In the genomic region with DNA sequence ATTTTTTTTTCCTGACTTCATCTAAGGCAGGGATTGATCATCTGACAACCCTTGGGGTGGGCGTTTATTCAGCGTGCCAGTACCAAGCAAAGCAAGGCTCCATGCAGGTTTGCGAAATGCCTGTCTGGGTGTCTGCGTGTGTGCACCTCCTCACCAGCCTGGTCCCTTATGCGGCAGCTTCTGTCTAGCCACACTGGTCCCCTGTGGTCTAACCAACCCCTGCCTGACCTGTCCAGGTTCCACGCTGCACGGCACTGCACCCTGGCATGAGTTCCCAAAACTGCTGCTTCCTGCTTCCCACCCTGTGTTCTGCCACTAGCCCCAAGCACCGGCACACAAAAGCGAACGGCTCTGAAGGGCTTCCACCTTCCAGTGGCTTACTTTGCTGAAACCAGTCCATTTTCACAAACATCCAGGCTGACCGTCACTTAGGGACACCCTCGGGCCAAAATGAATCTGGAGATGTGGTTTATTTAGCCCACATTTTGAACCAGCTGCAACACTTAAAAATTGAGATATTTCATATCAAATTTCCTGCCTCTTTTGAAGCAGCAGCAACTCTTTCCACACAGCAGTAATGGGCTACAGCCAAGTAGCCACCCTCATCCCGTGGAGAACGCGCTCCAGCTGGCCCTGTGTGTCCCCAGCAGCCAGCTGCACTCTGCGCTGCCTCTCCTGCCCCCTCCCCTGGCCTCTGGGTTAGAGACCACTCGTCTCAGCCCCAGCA, we compare ENCODE assay signal across 11 cellular contexts. TPM values are rescaled to one million over a fixed set of nuclear protein-coding genes. Genes with fewer than 3 reads are reported as not detected.
DNase-seq lines count a peak whose midpoint lies in the region; ATAC-seq, FAIRE-seq and TF ChIP-seq lines count a peak whose summit lies in the region.
"Had no signal": no experiment of that assay in that cellular context is flagged by ENCODE, and none has a peak within 500 bp of the region (broad histone marks: within the 10 kb centered on the region; RNA-seq: fewer than 3 reads in every experiment).

No MANE protein-coding gene starts in this region.

- H3K27ac Mint-ChIP-seq in nephron progenitor cell: peak overlapping the region; percentile 75
- H3K27ac Mint-ChIP-seq: activated CD4-positive, alpha-beta T cell treated with anti-CD3 and anti-CD28 coated beads, Interleukin-2, amount 10 ng/mL, durations not matched to agents 7 days and 5 days; activated naive CD8-positive, alpha-beta T cell treated with anti-CD3 and anti-CD28 coated beads, Interleukin-2, amount 10 ng/mL, durations not matched to agents 7 days and 5 days had no signal

- H3K27me3 ChIP-seq in esophagus (ENCODE audit: control insufficient read depth in 1 of 2, insufficient read depth in 2 of 2, low read length in 2 of 2): no peaks in the 10 kb centered on the region
- H3K27me3 ChIP-seq: pancreas had no signal

- no peak for TF ChIP-seq CTCF in nephron progenitor cell (IDR thresholded peaks at IDR 0.05)

- no peaks in the 10 kb centered on the region for H3K27me3 Mint-ChIP-seq in nephron progenitor cell (ENCODE audit: low read depth, poor library complexity)
- H3K27me3 Mint-ChIP-seq: activated CD4-positive, alpha-beta T cell treated with anti-CD3 and anti-CD28 coated beads, Interleukin-2, amount 10 ng/mL, durations not matched to agents 7 days and 5 days; activated naive CD8-positive, alpha-beta T cell treated with anti-CD3 and anti-CD28 coated beads, Interleukin-2, amount 10 ng/mL, durations not matched to agents 7 days and 5 days had no signal

- H3K36me3 ChIP-seq in esophagus (ENCODE audit: control insufficient read depth in 2 of 2, insufficient read depth in 2 of 2, low read length in 1 of 2): no peaks in the 10 kb centered on the region
- H3K36me3 ChIP-seq: pancreas had no signal

- peaks cover 3% of the 10 kb centered on the region for H3K9me3 Mint-ChIP-seq in nephron progenitor cell
- H3K9me3 Mint-ChIP-seq: activated CD4-positive, alpha-beta T cell treated with anti-CD3 and anti-CD28 coated beads, Interleukin-2, amount 10 ng/mL, durations not matched to agents 7 days and 5 days; activated naive CD8-positive, alpha-beta T cell treated with anti-CD3 and anti-CD28 coated beads, Interleukin-2, amount 10 ng/mL, durations not matched to agents 7 days and 5 days had no signal

- no peak overlapping the region for H3K4me3 ChIP-seq in esophagus (ENCODE audit: low read depth in 1 of 2, low read length in 2 of 2)
- H3K4me3 ChIP-seq: pancreas had no signal

- no peak for FAIRE-seq in GM19239 (lab: Jason Lieb, UNC)
- FAIRE-seq: pancreas had no signal

- no peak overlapping the region for H3K4me3 Mint-ChIP-seq in nephron progenitor cell
- H3K4me3 Mint-ChIP-seq: activated CD4-positive, alpha-beta T cell treated with anti-CD3 and anti-CD28 coated beads, Interleukin-2, amount 10 ng/mL, durations not matched to agents 7 days and 5 days; activated naive CD8-positive, alpha-beta T cell treated with anti-CD3 and anti-CD28 coated beads, Interleukin-2, amount 10 ng/mL, durations not matched to agents 7 days and 5 days had no signal

- WGBS in esophagus, 2 donors: 79 to 88% methylated on average over 17 of the region's 17 CpGs

- H3K36me3 Mint-ChIP-seq in nephron progenitor cell (ENCODE audit: low read depth): peaks cover 9% of the 10 kb centered on the region

- DNase-seq in Daoy (ENCODE audit: low read depth): peak; percentile 88
- DNase-seq in NCI-H2029 treated with DMSO at 0.1 percent for 48 hours (lab: John Stamatoyannopoulos, UW): peak; percentile 29
- no peak for DNase-seq in nephron progenitor cell
- DNase-seq in activated CD4-positive, CD25-positive, alpha-beta regulatory T cell (lab: John Stamatoyannopoulos, UW): no peak
- DNase-seq in GM19239 (ENCODE audit: insufficient read length, low spot score): no peak
- DNase-seq: activated CD4-positive, alpha-beta T cell treated with anti-CD3 and anti-CD28 coated beads, Interleukin-2, amount 10 ng/mL, durations not matched to agents 7 days and 5 days; activated naive CD8-positive, alpha-beta T cell treated with anti-CD3 and anti-CD28 coated beads, Interleukin-2, amount 10 ng/mL, durations not matched to agents 7 days and 5 days; DND-41; pancreas had no signal

- ATAC-seq in HG03159 (IDR thresholded peaks at IDR 0.05; ENCODE audit: unreplicated experiment): no peak

- peaks cover 52% of the 10 kb centered on the region for H3K4me1 Mint-ChIP-seq in nephron progenitor cell
- H3K4me1 Mint-ChIP-seq: activated naive CD8-positive, alpha-beta T cell treated with anti-CD3 and anti-CD28 coated beads, Interleukin-2, amount 10 ng/mL, durations not matched to agents 7 days and 5 days had no signal

- H3K27ac ChIP-seq in esophagus (ENCODE audit: low read depth in 2 of 2, low read length in 1 of 2): peak overlapping the region; percentile 18 to 54
- H3K27ac ChIP-seq: pancreas had no signal

- no peaks in the 10 kb centered on the region for H3K9me3 ChIP-seq in esophagus (ENCODE audit: control insufficient read depth in 2 of 2, insufficient read depth in 1 of 2, low read depth in 1 of 2, low read length in 1 of 2)
- H3K9me3 ChIP-seq: pancreas had no signal

- peaks cover 0 to 3% of the 10 kb centered on the region in 2 donors for H3K4me1 ChIP-seq in esophagus (ENCODE audit: control insufficient read depth in 2 of 2, insufficient read depth in 2 of 2, low read length in 1 of 2)

RNA-seq across cellular contexts. Expression of a gene that starts 55.7 kb away (rescaled TPM):
- total RNA-seq in Daoy (2014; rRNA removed; shearing (Covaris generic)): 27.0 and 33.1 TPM in 2 replicates
- 1 to 10 TPM; 3.9 to 4.8 TPM for polyA plus RNA-seq in esophagus

Comparison
In these comparisons a context has a peak if more than half of its experiments do, and no peak if none do; other contexts are left out.
1. DNase-seq: peak in Daoy (single experiment) and NCI-H2029 treated with DMSO at 0.1 percent for 48 hours (single experiment); none in nephron progenitor cell (single experiment), activated CD4-positive, CD25-positive, alpha-beta regulatory T cell (0 of 4) and GM19239 (single experiment).